In the genomic region with DNA sequence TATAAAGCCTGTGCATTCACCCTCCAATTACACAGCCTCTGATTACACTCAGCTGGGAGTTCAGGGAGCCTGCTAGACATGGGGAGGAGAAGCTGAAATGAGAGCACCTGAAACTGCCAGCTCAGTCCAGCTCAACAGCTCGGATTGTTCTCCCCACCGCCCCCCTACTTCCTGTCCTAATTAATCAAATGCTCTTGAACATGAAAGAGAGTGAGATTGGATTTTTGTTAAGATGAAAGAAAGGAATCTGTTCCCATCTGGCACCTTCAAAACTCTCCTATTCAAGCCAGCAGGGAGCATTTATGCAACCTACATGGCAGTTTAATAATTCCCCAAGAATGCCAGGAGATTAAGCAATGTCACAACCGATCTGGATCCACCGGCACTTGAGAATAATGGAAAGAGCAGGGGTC, we compare ENCODE assay signal across 13 cellular contexts.
DNase-seq lines count a peak whose midpoint lies in the region; ATAC-seq and TF ChIP-seq lines count a peak whose summit lies in the region.
"Had no signal": no experiment of that assay in that cellular context is flagged by ENCODE, and none has a peak within 500 bp of the region (broad histone marks: within the 10 kb centered on the region; RNA-seq: fewer than 3 reads in every experiment).

No MANE protein-coding gene starts in this region.

- intact Hi-C loops in ovary (cut with DNase I): no loop called here

- H3K36me3 ChIP-seq in ovary: no peaks in the 10 kb centered on the region
- H3K36me3 ChIP-seq: esophagus squamous epithelium had no signal

- ATAC-seq in HG02759 (IDR thresholded peaks at IDR 0.05; ENCODE audit: unreplicated experiment) (peak; percentile 26), left lobe of liver (peak; percentile 32)

- no peak for TF ChIP-seq EP300 in ovary (IDR thresholded peaks at IDR 0.05)

- no peaks in the 10 kb centered on the region for H3K27me3 ChIP-seq in ovary
- H3K27me3 ChIP-seq: esophagus squamous epithelium had no signal

- no peak overlapping the region for H3K27ac ChIP-seq in ovary
- H3K27ac ChIP-seq: esophagus squamous epithelium, GM23248 had no signal

- H3K4me3 ChIP-seq in ovary: no peak overlapping the region
- H3K4me3 ChIP-seq: esophagus squamous epithelium, GM23248 had no signal

- no peak for TF ChIP-seq CTCF in ovary (IDR thresholded peaks at IDR 0.05)

- no peaks in the 10 kb centered on the region for H3K4me1 ChIP-seq in ovary (ENCODE audit: insufficient read depth)
- H3K4me1 ChIP-seq: esophagus squamous epithelium had no signal

- WGBS in ovary, 3 donors: 33 to 45% (median 40%) methylated on average over 4 of the region's 4 CpGs

- no peaks in the 10 kb centered on the region for H3K9me3 ChIP-seq in ovary
- H3K9me3 ChIP-seq: esophagus squamous epithelium had no signal

- peak; percentile 29 for DNase-seq in DMS53 treated with DMSO at 0.1 percent for 48 hours (lab: John Stamatoyannopoulos, UW; ENCODE audit: unreplicated experiment)
- DNase-seq in NCI-H774 (lab: John Stamatoyannopoulos, UW): peak; percentile 60
- DNase-seq in left lobe of liver (ENCODE audit: low spot score): no peak
- DNase-seq in DMS79 (lab: John Stamatoyannopoulos, UW): no peak
- no peak for DNase-seq in RKO (ENCODE audit: low spot score)
- DNase-seq in NCI-H146 treated with DMSO at 0.1 percent for 48 hours (lab: John Stamatoyannopoulos, UW; ENCODE audit: unreplicated experiment): no peak
- no peak for DNase-seq in ovary
- DNase-seq: activated naive CD4-positive, alpha-beta T cell treated with anti-CD3 and anti-CD28 coated beads for 36 hours; esophagus squamous epithelium; GM23248; midbrain; T-helper 9 cell had no signal

- no peak for TF ChIP-seq POLR2A in ovary (IDR thresholded peaks at IDR 0.05)

Comparison
In these comparisons a context has a peak if more than half of its experiments do, and no peak if none do; other contexts are left out.
1. DNase-seq: peak in DMS53 treated with DMSO at 0.1 percent for 48 hours (single experiment) and NCI-H774 (single experiment); none in left lobe of liver (single experiment), DMS79 (single experiment), RKO (single experiment), NCI-H146 treated with DMSO at 0.1 percent for 48 hours (single experiment) and ovary (0 of 5).